ENCODE assay signal across 23 cellular contexts in the genomic region with DNA sequence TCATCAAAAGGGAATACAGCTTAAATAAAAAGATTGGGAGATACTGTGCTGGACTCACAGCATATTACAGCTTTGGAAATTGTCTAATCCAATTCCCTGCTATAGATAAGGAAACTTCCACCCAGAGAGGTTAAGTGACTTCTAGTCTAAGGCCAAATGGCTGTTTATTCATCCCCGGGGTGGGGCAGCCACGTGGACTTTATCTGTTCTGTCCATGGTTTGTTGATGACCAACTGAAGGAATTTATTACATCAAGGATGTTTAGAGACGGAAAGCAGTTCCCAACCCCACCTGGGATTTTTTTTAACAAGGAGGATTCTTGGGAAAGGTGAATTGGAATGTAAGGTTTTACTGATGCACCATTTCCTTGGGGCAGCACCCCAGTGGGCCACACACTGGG.
"Had no signal": no experiment of that assay in that cellular context is flagged by ENCODE, and none has a peak within 500 bp of the region (broad histone marks: within the 10 kb centered on the region; RNA-seq: fewer than 3 reads in every experiment).

No MANE protein-coding gene starts in this region.

- ATAC-seq: activated T-cell treated with anti-CD3 and anti-CD28 coated beads, Interleukin-2, amount 50 U/mL, for 4 hours; T-cell had no signal

- DNase-seq: activated CD4-positive, alpha-beta memory T cell treated with anti-CD3 and anti-CD28 coated beads for 36 hours; activated CD4-positive, alpha-beta T cell treated with anti-CD3 and anti-CD28 coated beads, Interleukin-2, amount 10 ng/mL, durations not matched to agents 7 days and 5 days; activated CD4-positive, CD25-positive, alpha-beta regulatory T cell; activated CD8-positive, alpha-beta memory T cell treated with anti-CD3 and anti-CD28 coated beads for 24 hours; activated effector memory CD4-positive, alpha-beta T cell treated with anti-CD3 and anti-CD28 coated beads, Interleukin-2, amount 50 U/mL, for 16 hours; activated naive CD4-positive, alpha-beta T cell treated with anti-CD3 and anti-CD28 coated beads for 36 hours; activated naive CD8-positive, alpha-beta T cell treated with anti-CD3 and anti-CD28 coated beads for 36 hours; activated T-cell treated with anti-CD3 and anti-CD28 coated beads, Interleukin-2, amount 50 U/mL, for 4 hours; brain microvascular endothelial cell; KG1; NCI-H1092; NCI-H1417; NCI-H1930; NCI-H2171; NCI-H2227 treated with DMSO at 0.1 percent for 48 hours; NCI-H526; SHP77 treated with DMSO at 0.1 percent for 48 hours; T-cell; T-helper 2 cell; T1000 had no signal

- H2AFZ ChIP-seq: PC-9 had no signal

- H3K4me3 ChIP-seq: cardiac muscle cell, PC-9 had no signal

- H3K36me3 ChIP-seq: brain microvascular endothelial cell, cardiac muscle cell had no signal

- H3K27me3 ChIP-seq: brain microvascular endothelial cell, cardiac muscle cell had no signal

- H3K4me2 ChIP-seq: PC-9 had no signal

- H3K27ac ChIP-seq: brain microvascular endothelial cell, cardiac muscle cell, PC-9, VCaP had no signal
